Comparison of ENCODE assay signal across 23 cellular contexts in genomic region chr2:234772775-234773064, GRCh38.
"Had no signal": no experiment of that assay in that cellular context is flagged by ENCODE, and none has a peak within 500 bp of the region (broad histone marks: within the 10 kb centered on the region; RNA-seq: fewer than 3 reads in every experiment).

No MANE protein-coding gene starts in this region.

- H3K4me1 ChIP-seq: adrenal gland, ascending aorta, prostate gland, thyroid gland had no signal

- H3K27ac ChIP-seq: adrenal gland, ascending aorta, esophagus muscularis mucosa, prostate gland, skin epidermis, thyroid gland had no signal

- DNase-seq: activated CD4-positive, alpha-beta T cell treated with anti-CD3 and anti-CD28 coated beads, Interleukin-2, amount 10 ng/mL, durations not matched to agents 24 days and 14 days; activated CD8-positive, alpha-beta memory T cell treated with anti-CD3 and anti-CD28 coated beads, Interleukin-2, amount 10 ng/mL, durations not matched to agents 7 days and 5 days; activated CD8-positive, alpha-beta T cell treated with anti-CD3 and anti-CD28 coated beads for 36 hours; activated naive CD4-positive, alpha-beta T cell; activated T-cell treated with anti-CD3 and anti-CD28 coated beads for 4 hours; effector memory CD8-positive, alpha-beta T cell; hippocampal formation; mesendoderm; mucosa of descending colon; stimulated activated CD4-positive, alpha-beta T cell treated with anti-CD3 and anti-CD28 coated beads, Interleukin-1b, Interleukin-23, amount 100 ng/mL, for 48 hours; substantia nigra; thyroid gland had no signal

- H3K36me3 Mint-ChIP-seq: activated CD8-positive, alpha-beta memory T cell treated with anti-CD3 and anti-CD28 coated beads, Interleukin-2, amount 10 ng/mL, durations not matched to agents 7 days and 5 days; activated naive CD8-positive, alpha-beta T cell had no signal

- H3K4me3 Mint-ChIP-seq: activated CD4-positive, alpha-beta T cell treated with anti-CD3 and anti-CD28 coated beads, Interleukin-2, amount 10 ng/mL, durations not matched to agents 24 days and 14 days; activated CD8-positive, alpha-beta memory T cell treated with anti-CD3 and anti-CD28 coated beads, Interleukin-2, amount 10 ng/mL, durations not matched to agents 7 days and 5 days; activated CD8-positive, alpha-beta T cell treated with anti-CD3 and anti-CD28 coated beads for 36 hours; activated naive CD8-positive, alpha-beta T cell; activated T-helper 17 cell treated with anti-CD3 and anti-CD28 coated beads, Interleukin-2, amount 50 U/mL, for 72 hours; central memory CD8-positive, alpha-beta T cell; effector memory CD8-positive, alpha-beta T cell; stimulated activated naive CD8-positive, alpha-beta T cell treated with anti-CD3 and anti-CD28 coated beads, Interleukin-15, Interleukin-2, amounts not matched to agents 100 ng/mL and 50 ng/mL, for 24 hours had no signal

- H3K27ac Mint-ChIP-seq: activated CD4-positive, alpha-beta T cell treated with anti-CD3 and anti-CD28 coated beads, Interleukin-2, amount 10 ng/mL, durations not matched to agents 24 days and 14 days; activated CD8-positive, alpha-beta memory T cell treated with anti-CD3 and anti-CD28 coated beads, Interleukin-2, amount 10 ng/mL, durations not matched to agents 7 days and 5 days; activated CD8-positive, alpha-beta T cell treated with anti-CD3 and anti-CD28 coated beads for 36 hours; activated naive CD8-positive, alpha-beta T cell; activated T-helper 17 cell treated with anti-CD3 and anti-CD28 coated beads, Interleukin-2, amount 50 U/mL, for 72 hours; effector memory CD8-positive, alpha-beta T cell; stimulated activated naive CD8-positive, alpha-beta T cell treated with anti-CD3 and anti-CD28 coated beads, Interleukin-15, Interleukin-2, amounts not matched to agents 100 ng/mL and 50 ng/mL, for 24 hours had no signal

- H3K36me3 ChIP-seq: adrenal gland, ascending aorta, esophagus muscularis mucosa, prostate gland, thyroid gland had no signal

- H3K27me3 ChIP-seq: adrenal gland, ascending aorta, esophagus muscularis mucosa, thyroid gland had no signal

- H3K4me1 Mint-ChIP-seq: activated CD4-positive, alpha-beta T cell treated with anti-CD3 and anti-CD28 coated beads, Interleukin-2, amount 10 ng/mL, durations not matched to agents 24 days and 14 days; activated CD8-positive, alpha-beta memory T cell treated with anti-CD3 and anti-CD28 coated beads, Interleukin-2, amount 10 ng/mL, durations not matched to agents 7 days and 5 days; activated T-helper 17 cell treated with anti-CD3 and anti-CD28 coated beads, Interleukin-2, amount 50 U/mL, for 72 hours; central memory CD8-positive, alpha-beta T cell had no signal

- FAIRE-seq: colon, frontal cortex had no signal

- H3K9me3 Mint-ChIP-seq: activated CD4-positive, alpha-beta T cell treated with anti-CD3 and anti-CD28 coated beads, Interleukin-2, amount 10 ng/mL, durations not matched to agents 24 days and 14 days; activated CD8-positive, alpha-beta T cell treated with anti-CD3 and anti-CD28 coated beads for 36 hours; activated T-helper 17 cell treated with anti-CD3 and anti-CD28 coated beads, Interleukin-2, amount 50 U/mL, for 72 hours; central memory CD8-positive, alpha-beta T cell; effector memory CD8-positive, alpha-beta T cell; stimulated activated naive CD8-positive, alpha-beta T cell treated with anti-CD3 and anti-CD28 coated beads, Interleukin-15, Interleukin-2, amounts not matched to agents 100 ng/mL and 50 ng/mL, for 24 hours had no signal

- H3K9me3 ChIP-seq: adrenal gland, ascending aorta, esophagus muscularis mucosa, mucosa of descending colon, prostate gland, thyroid gland had no signal

- H3K4me3 ChIP-seq: adrenal gland, ascending aorta, esophagus muscularis mucosa, mucosa of descending colon, prostate gland, skin epidermis, thyroid gland had no signal
